ENCODE assay signal across 1 cellular context in genomic region chr17:41785876-41786226, GRCh38.
TF ChIP-seq lines count a peak whose summit lies in the region.

No MANE protein-coding gene starts in this region.

TF ChIP-seq in HepG2, 621 proteins besides CTCF, POLR2A, EP300 and RAD21 (continued from another document and continues in another):
- TF ChIP-seq, protein P1, sequence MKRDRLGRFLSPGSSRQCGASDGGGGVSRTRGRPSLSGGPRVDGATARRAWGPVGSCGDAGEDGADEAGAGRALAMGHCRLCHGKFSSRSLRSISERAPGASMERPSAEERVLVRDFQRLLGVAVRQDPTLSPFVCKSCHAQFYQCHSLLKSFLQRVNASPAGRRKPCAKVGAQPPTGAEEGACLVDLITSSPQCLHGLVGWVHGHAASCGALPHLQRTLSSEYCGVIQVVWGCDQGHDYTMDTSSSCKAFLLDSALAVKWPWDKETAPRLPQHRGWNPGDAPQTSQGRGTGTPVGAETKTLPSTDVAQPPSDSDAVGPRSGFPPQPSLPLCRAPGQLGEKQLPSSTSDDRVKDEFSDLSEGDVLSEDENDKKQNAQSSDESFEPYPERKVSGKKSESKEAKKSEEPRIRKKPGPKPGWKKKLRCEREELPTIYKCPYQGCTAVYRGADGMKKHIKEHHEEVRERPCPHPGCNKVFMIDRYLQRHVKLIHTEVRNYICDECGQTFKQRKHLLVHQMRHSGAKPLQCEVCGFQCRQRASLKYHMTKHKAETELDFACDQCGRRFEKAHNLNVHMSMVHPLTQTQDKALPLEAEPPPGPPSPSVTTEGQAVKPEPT (CRISPR knock-in tag; IDR thresholded peaks at IDR 0.05; ENCODE audit: low read depth): 0 out of 2 replicates have a peak, but pooled peaks have one; percentile 3
- TF ChIP-seq SNAI1 (CRISPR knock-in tag; IDR thresholded peaks at IDR 0.05; ENCODE audit: borderline replicate concordance) (0 out of 2 replicates have a peak, but pooled peaks have one; percentile 84), NFE2L1 (CRISPR knock-in tag; IDR thresholded peaks at IDR 0.05; ENCODE audit: borderline replicate concordance) (no peak), ZNF121 (CRISPR knock-in tag; IDR thresholded peaks at IDR 0.05) (0 out of 2 replicates have a peak, but pooled peaks have one; percentile 7), ZNF292 (CRISPR knock-in tag; IDR thresholded peaks at IDR 0.05; ENCODE audit: borderline replicate concordance, low read depth) (0 out of 2 replicates have a peak, but pooled peaks have one; percentile 21), SOX6 (IDR thresholded peaks at IDR 0.05) (no peak), SOX6 (CRISPR knock-in tag; IDR thresholded peaks at IDR 0.05) (peak; percentile 86), ZNF691 (CRISPR knock-in tag; IDR thresholded peaks at IDR 0.05; ENCODE audit: borderline replicate concordance, low read depth) (peak; percentile 5; the same call in 1 of the 2 replicates), RXRA (CRISPR knock-in tag; IDR thresholded peaks at IDR 0.05) (peak; percentile 29; the same call in 1 of the 2 replicates), TBX2 (CRISPR knock-in tag; IDR thresholded peaks at IDR 0.05; ENCODE audit: borderline replicate concordance) (peak; percentile 14; the same call in 1 of the 2 replicates), ZNF687 (CRISPR knock-in tag; IDR thresholded peaks at IDR 0.05) (peak; percentile 89; the same call in 1 of the 2 replicates), NFATC3 (CRISPR knock-in tag; IDR thresholded peaks at IDR 0.05) (peak; percentile 77; the same call in 1 of the 2 replicates), NR3C1 (CRISPR knock-in tag; IDR thresholded peaks at IDR 0.05) (no peak), PHF21A (CRISPR knock-in tag; IDR thresholded peaks at IDR 0.05) (0 out of 2 replicates have a peak, but pooled peaks have one; percentile 43), SIX4 (CRISPR knock-in tag; IDR thresholded peaks at IDR 0.05) (no peak), REL (CRISPR knock-in tag; conservative IDR thresholded peaks at IDR 0.05) (peak; percentile 73; the same call in 1 of the 2 replicates), ZEB1 (IDR thresholded peaks at IDR 0.05; ENCODE audit: insufficient replicate concordance, low read depth) (peak; percentile 98), ZNF589 (CRISPR knock-in tag; conservative IDR thresholded peaks at IDR 0.05) (no peak; the same call in 1 of the 2 replicates), ZNF615 (CRISPR knock-in tag; IDR thresholded peaks at IDR 0.05; ENCODE audit: borderline replicate concordance) (peak; percentile 61; the same call in 1 of the 2 replicates), FLYWCH1 (CRISPR knock-in tag; IDR thresholded peaks at IDR 0.05) (peak; percentile 71; the same call in 1 of the 2 replicates), JUN (CRISPR knock-in tag; IDR thresholded peaks at IDR 0.05) (no peak), ZNF740 (CRISPR knock-in tag; IDR thresholded peaks at IDR 0.05) (peak; percentile 31; the same call in 1 of the 2 replicates), MAX (IDR thresholded peaks at IDR 0.05) (no peak), PHF8 (CRISPR knock-in tag; IDR thresholded peaks at IDR 0.05) (peak; percentile 17; the same call in 1 of the 2 replicates), ESRRA (CRISPR knock-in tag; IDR thresholded peaks at IDR 0.05; ENCODE audit: low read depth) (no peak), SATB2 (CRISPR knock-in tag; IDR thresholded peaks at IDR 0.05) (no peak), ZNF280D (CRISPR knock-in tag; IDR thresholded peaks at IDR 0.05) (peak; percentile 51; the same call in 1 of the 2 replicates), MEF2D (CRISPR knock-in tag; IDR thresholded peaks at IDR 0.05) (peak; percentile 24; the same call in 1 of the 2 replicates), NRL (CRISPR knock-in tag; IDR thresholded peaks at IDR 0.05; ENCODE audit: borderline replicate concordance) (peak; percentile 77; the same call in 1 of the 2 replicates), PITX1 (CRISPR knock-in tag; IDR thresholded peaks at IDR 0.05) (peak; percentile 32; the same call in 1 of the 2 replicates), SP5 (CRISPR knock-in tag; IDR thresholded peaks at IDR 0.05; ENCODE audit: borderline replicate concordance, low read depth) (no peak; the same call in 1 of the 2 replicates), ZNF33B (CRISPR knock-in tag; IDR thresholded peaks at IDR 0.05) (peak; percentile 30), IRF1 (CRISPR knock-in tag; IDR thresholded peaks at IDR 0.05; ENCODE audit: low read depth) (0 out of 2 replicates have a peak, but pooled peaks have one; percentile 44), ZNF253 (CRISPR knock-in tag; IDR thresholded peaks at IDR 0.05; ENCODE audit: borderline replicate concordance) (0 out of 2 replicates have a peak, but pooled peaks have one; percentile 13), ZNF674 (CRISPR knock-in tag; IDR thresholded peaks at IDR 0.05; ENCODE audit: low read depth) (no peak), MYNN (CRISPR knock-in tag; IDR thresholded peaks at IDR 0.05; ENCODE audit: low read depth) (0 out of 2 replicates have a peak, but pooled peaks have one; percentile 52), YEATS2 (CRISPR knock-in tag; IDR thresholded peaks at IDR 0.05; ENCODE audit: borderline replicate concordance) (0 out of 2 replicates have a peak, but pooled peaks have one; percentile 19), ZNF570 (CRISPR knock-in tag; IDR thresholded peaks at IDR 0.05; ENCODE audit: borderline replicate concordance) (peak; percentile 58; the same call in 1 of the 2 replicates)
- TF ChIP-seq, protein P2, sequence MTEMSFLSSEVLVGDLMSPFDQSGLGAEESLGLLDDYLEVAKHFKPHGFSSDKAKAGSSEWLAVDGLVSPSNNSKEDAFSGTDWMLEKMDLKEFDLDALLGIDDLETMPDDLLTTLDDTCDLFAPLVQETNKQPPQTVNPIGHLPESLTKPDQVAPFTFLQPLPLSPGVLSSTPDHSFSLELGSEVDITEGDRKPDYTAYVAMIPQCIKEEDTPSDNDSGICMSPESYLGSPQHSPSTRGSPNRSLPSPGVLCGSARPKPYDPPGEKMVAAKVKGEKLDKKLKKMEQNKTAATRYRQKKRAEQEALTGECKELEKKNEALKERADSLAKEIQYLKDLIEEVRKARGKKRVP (CRISPR knock-in tag; IDR thresholded peaks at IDR 0.05): 0 out of 4 replicates have a peak, but pooled peaks of 1 of the 2 experiments have one; percentile 2
- TF ChIP-seq, protein P3, sequence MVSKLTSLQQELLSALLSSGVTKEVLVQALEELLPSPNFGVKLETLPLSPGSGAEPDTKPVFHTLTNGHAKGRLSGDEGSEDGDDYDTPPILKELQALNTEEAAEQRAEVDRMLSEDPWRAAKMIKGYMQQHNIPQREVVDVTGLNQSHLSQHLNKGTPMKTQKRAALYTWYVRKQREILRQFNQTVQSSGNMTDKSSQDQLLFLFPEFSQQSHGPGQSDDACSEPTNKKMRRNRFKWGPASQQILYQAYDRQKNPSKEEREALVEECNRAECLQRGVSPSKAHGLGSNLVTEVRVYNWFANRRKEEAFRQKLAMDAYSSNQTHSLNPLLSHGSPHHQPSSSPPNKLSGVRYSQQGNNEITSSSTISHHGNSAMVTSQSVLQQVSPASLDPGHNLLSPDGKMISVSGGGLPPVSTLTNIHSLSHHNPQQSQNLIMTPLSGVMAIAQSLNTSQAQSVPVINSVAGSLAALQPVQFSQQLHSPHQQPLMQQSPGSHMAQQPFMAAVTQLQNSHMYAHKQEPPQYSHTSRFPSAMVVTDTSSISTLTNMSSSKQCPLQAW (CRISPR knock-in tag; IDR thresholded peaks at IDR 0.05): peak; percentile 23; the same call in 1 of the 2 replicates
